Comparison of ENCODE assay signal across 7 cellular contexts in the genomic region with DNA sequence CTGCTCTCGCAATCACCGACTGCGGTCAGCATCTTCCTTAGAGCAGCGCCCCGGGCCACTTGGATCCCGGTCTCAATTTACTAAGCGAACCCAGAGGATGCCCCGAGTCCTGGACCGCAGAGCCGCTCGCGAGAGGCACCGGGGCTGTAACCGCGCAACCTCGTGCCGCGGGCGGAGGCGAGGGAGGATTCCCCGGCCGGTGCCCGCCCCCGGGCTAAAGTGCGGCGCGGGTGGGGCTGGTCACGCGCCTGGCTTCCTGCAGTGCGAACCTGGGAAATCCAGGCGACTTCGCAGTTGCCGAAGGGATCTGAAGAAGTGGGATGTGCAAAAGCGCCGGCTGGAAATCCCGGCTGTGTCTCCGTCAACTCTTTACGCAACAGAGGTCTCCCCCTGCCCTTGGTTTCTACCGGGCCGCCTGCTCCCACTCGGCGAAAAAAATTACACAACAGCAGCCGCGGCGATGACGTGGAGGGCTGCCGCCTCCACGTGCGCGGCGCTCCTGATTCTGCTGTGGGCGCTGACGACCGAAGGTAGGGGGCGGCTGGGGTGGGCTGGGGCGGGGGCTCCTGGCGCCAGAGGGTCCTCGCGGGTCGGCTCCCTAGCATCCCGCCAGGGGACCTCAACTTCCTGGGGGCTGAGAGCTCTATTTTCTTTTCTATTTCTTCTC. TPM values are rescaled to one million over a fixed set of nuclear protein-coding genes. Genes with fewer than 3 reads are reported as not detected.
A peak's percentile ranks its signal among the peaks of the same experiment; 100 is the strongest.
DNase-seq lines count a peak whose midpoint lies in the region; ATAC-seq and TF ChIP-seq lines count a peak whose summit lies in the region.

A gene with protein sequence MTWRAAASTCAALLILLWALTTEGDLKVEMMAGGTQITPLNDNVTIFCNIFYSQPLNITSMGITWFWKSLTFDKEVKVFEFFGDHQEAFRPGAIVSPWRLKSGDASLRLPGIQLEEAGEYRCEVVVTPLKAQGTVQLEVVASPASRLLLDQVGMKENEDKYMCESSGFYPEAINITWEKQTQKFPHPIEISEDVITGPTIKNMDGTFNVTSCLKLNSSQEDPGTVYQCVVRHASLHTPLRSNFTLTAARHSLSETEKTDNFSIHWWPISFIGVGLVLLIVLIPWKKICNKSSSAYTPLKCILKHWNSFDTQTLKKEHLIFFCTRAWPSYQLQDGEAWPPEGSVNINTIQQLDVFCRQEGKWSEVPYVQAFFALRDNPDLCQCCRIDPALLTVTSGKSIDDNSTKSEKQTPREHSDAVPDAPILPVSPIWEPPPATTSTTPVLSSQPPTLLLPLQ (plus strand): TSS at position 291 of the 667 bp plus-strand sequence. CDS start 170 bp downstream, at position 461.

- H3K27ac ChIP-seq in coronary artery (peak within 1 kb of the TSS; percentile 84 to 92), left lung (peak within 1 kb of the TSS; percentile 56 to 77)

- ATAC-seq in GM19395 (IDR thresholded peaks at IDR 0.05; ENCODE audit: unreplicated experiment): peak; percentile 37
- ATAC-seq in left lung: peak; percentile 63

- H3K9me3 ChIP-seq in left lung: no peaks in the 10 kb centered on the region

- H3K4me1 ChIP-seq in left lung: peaks cover 9 to 29% of the 10 kb centered on the region in 2 donors

- DNase-seq in NCI-H2107 treated with DMSO at 0.1 percent for 48 hours (lab: John Stamatoyannopoulos, UW; ENCODE audit: unreplicated experiment): peak; percentile 47
- peak; percentile 37 to 42 for DNase-seq in activated CD4-positive, alpha-beta T cell treated with anti-CD3 and anti-CD28 coated beads, Interleukin-2, amount 50 U/mL, for 24 hours (ENCODE audit: low read depth in 1 of 2, low spot score in 1 of 2)
- DNase-seq in coronary artery (ENCODE audit: low spot score): peak; percentile 81
- DNase-seq in left lung: peak; percentile 74 to 92
- peak; percentile 22 to 44 (median 28) for DNase-seq in stimulated activated CD4-positive, alpha-beta T cell treated with anti-CD3 and anti-CD28 coated beads, Interleukin-1b, Interleukin-23, amount 100 ng/mL, for 24 hours (ENCODE audit: low read depth in 4 of 4, low spot score in 1 of 4)
- no peak for DNase-seq in cortex of kidney (lab: John Stamatoyannopoulos, UW)

- intact Hi-C loops in left lung (cut with DNase I): no loop called here

- H3K4me3 ChIP-seq in coronary artery: peak within 1 kb of the TSS; percentile 84
- peak within 1 kb of the TSS; percentile 61 to 73 for H3K4me3 ChIP-seq in left lung

- TF ChIP-seq CTCF in coronary artery (IDR thresholded peaks at IDR 0.05): no peak
- TF ChIP-seq CTCF in left lung (IDR thresholded peaks at IDR 0.05): no peak

- no peaks in the 10 kb centered on the region for H3K27me3 ChIP-seq in left lung

- peaks cover 0 to 4% of the 10 kb centered on the region in 2 donors for H3K36me3 ChIP-seq in left lung

RNA-seq across cellular contexts. Expression of the gene that starts here (rescaled TPM):
- 1 to 10 TPM; 4.3 to 9.8 TPM for total RNA-seq in left lung
